9 cellular contexts compared by ENCODE assay signal in the genomic region with DNA sequence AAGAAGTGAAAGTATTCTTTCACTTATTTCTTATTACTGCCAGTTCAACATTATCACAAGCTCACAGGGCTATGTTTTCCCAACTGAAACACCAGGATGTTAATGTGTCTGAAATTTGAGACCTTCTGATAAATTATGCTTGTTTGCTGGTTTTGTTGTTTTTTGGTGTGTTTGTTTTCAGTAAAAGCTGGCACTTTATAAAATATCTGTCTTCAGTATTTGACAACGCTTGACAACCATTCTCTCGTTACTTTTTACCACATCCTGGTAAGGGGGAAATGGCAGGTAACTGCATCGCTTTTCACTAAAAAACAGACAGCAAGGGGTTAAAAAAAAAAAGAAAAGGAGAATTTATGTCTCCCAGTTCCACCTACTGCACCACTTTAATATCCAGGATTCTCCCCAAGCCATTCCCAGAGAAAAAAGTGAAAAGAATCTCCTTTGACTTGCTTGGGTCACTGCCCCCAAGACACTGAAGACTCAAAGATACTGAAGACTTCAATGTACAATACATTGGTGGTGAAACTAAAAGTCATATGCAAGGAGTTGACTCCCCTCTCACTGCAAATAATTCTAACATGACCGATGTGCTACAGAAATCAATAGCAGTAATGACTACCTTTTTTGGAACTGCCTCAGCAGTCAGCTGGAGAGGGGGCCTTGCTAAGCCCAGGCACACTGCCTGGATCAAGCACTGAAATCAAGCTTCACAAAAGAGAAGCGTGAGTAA.
A peak's percentile ranks its signal among the peaks of the same experiment; 100 is the strongest.
DNase-seq lines count a peak whose midpoint lies in the region; ATAC-seq, FAIRE-seq and TF ChIP-seq lines count a peak whose summit lies in the region.
"Had no signal": no experiment of that assay in that cellular context is flagged by ENCODE, and none has a peak within 500 bp of the region (broad histone marks: within the 10 kb centered on the region; RNA-seq: fewer than 3 reads in every experiment).

No MANE protein-coding gene starts in this region.

- peak overlapping the region; percentile 98 for H3K27ac ChIP-seq in GM12878 (ENCODE audit: control insufficient read depth, insufficient read depth)

- peak overlapping the region; percentile 77 for H3K9ac ChIP-seq in GM12878 (ENCODE audit: control insufficient read depth, insufficient read depth, low read length)

- H3K9me3 Mint-ChIP-seq in endothelial cell (ENCODE audit: unreplicated experiment), result no peaks in the 10 kb centered on the region
- H3K9me3 Mint-ChIP-seq: neural crest cell had no signal

- H3K9me3 ChIP-seq in GM12878 (replicated peaks; ENCODE audit: control insufficient read depth, insufficient read depth, low read length), result no peaks in the 10 kb centered on the region; the same call in 2 of the 3 replicates

- TF ChIP-seq CTCF in GM06990 (IDR thresholded peaks at IDR 0.05; ENCODE audit: insufficient read depth, low read length, poor library complexity, severe bottlenecking) (no peak), GM12878 (IDR thresholded peaks at IDR 0.05 in 2 of 3, conservative IDR thresholded peaks at IDR 0.05 in 1 of 3; ENCODE audit: control insufficient read depth in 2 of 3, extremely low read depth in 1 of 3, insufficient read depth in 1 of 3, low read depth in 3 of 3, low read length in 3 of 3) (no peak), endothelial cell (IDR thresholded peaks at IDR 0.05; ENCODE audit: unreplicated experiment) (no peak)

- FAIRE-seq in GM12878 (lab: Jason Lieb, UNC), result no peak

- RAD21 ChIA-PET in GM12878 (lab: Charles Lee; ENCODE audit: unreplicated experiment), result interaction anchor here (0.7 to 10.3 kb wide), 8 partner anchors 10 to 156 kb away, joined by 3 to 150 read pairs (median 13); no protein-coding TSS in a partner anchor

- no peak for TF ChIP-seq EP300 in GM12878 (IDR thresholded peaks at IDR 0.05; ENCODE audit: borderline replicate concordance in 1 of 2, control insufficient read depth in 1 of 2, low read depth in 2 of 2, low read length in 2 of 2)

- H3K4me1 Mint-ChIP-seq in endothelial cell (ENCODE audit: unreplicated experiment), result peaks cover 26% of the 10 kb centered on the region

- peaks cover 2% of the 10 kb centered on the region for H3K27me3 Mint-ChIP-seq in endothelial cell (ENCODE audit: unreplicated experiment)

- WGBS in GM12878 (ENCODE audit: insufficient coverage, insufficient replicate concordance, low lambda C conversion rate, missing lambda C conversion rate), result 0% methylated on average over 5 of the region's 5 CpGs

- H2AFZ ChIP-seq in GM12878 (ENCODE audit: control insufficient read depth, low read depth, low read length), result no peak overlapping the region

- SMC1A ChIA-PET in GM12878 (lab: Charles Lee; ENCODE audit: uncharacterized antibody, unreplicated experiment), result interaction anchor here (0.6 to 11.4 kb wide), 17 partner anchors 8 to 483 kb away, joined by 3 to 213 read pairs (median 4); no protein-coding TSS in a partner anchor

- TF ChIP-seq RAD21 in GM12878 (IDR thresholded peaks at IDR 0.05; ENCODE audit: insufficient read depth, low read depth, low read length), result no peak

- no peak overlapping the region for H3K27ac Mint-ChIP-seq in endothelial cell (ENCODE audit: unreplicated experiment)

- ATAC-seq in GM19467 (IDR thresholded peaks at IDR 0.05; ENCODE audit: unreplicated experiment) (peak; percentile 24), HG03432 (IDR thresholded peaks at IDR 0.05; ENCODE audit: unreplicated experiment) (peak; percentile 27), GM12878 (peak; percentile 40), GM21515 (IDR thresholded peaks at IDR 0.05; ENCODE audit: unreplicated experiment) (no peak)

- CTCF ChIA-PET in GM12878 (lab: Yijun Ruan, JAX), result interaction anchor here (0.8 to 2.9 kb wide), 6 partner anchors 13 to 49 kb away, joined by 3 to 10 read pairs (median 3); no protein-coding TSS in a partner anchor

- no peak overlapping the region for H3K4me3 Mint-ChIP-seq in endothelial cell (ENCODE audit: unreplicated experiment)
- H3K4me3 Mint-ChIP-seq: neural crest cell had no signal

- in situ Hi-C loops in GM12878 (cut with MboI), result no loop called here

- BruUV-seq in GM12878 (replicated peaks; lab: Mats Ljungman, UMichigan), result TSS peak; percentile 70

- DNase-seq in GM06990 (ENCODE audit: extremely low read depth, insufficient read length) (no peak), GM12878 (ENCODE audit: low read depth, low spot score) (no peak), endothelial cell (ENCODE audit: low spot score) (no peak), ecto neural progenitor cell (ENCODE audit: low spot score) (no peak)
- DNase-seq in activated effector memory CD4-positive, alpha-beta T cell treated with Interleukin-2 at 50 U/mL for 16 hours, result no peak

- H3K27me3 ChIP-seq in GM06990 (replicated peaks; ENCODE audit: control insufficient read depth, insufficient read depth, low read length), result no peaks in the 10 kb centered on the region
- H3K27me3 ChIP-seq in GM12878 (replicated peaks in 1 of 2; ENCODE audit: control insufficient read depth in 2 of 2, insufficient read depth in 2 of 2, low read length in 1 of 2), result no peaks in the 10 kb centered on the region

- peaks cover 66% of the 10 kb centered on the region for H3K4me1 ChIP-seq in GM12878 (ENCODE audit: control insufficient read depth, insufficient read depth, low read length)

- H3K36me3 Mint-ChIP-seq in endothelial cell (ENCODE audit: low read depth, unreplicated experiment), result peaks cover 3% of the 10 kb centered on the region

- POLR2A ChIA-PET in GM12878 (lab: Charles Lee), result interaction anchor here (0.7 to 7.9 kb wide), 8 partner anchors 10 to 293 kb away, joined by 3 to 78 read pairs (median 4); no protein-coding TSS in a partner anchor

- H3K79me2 ChIP-seq in GM12878 (ENCODE audit: control insufficient read depth, insufficient read depth, low read length), result peaks cover 75% of the 10 kb centered on the region

- peak overlapping the region; percentile 99 for H3K4me2 ChIP-seq in GM12878 (ENCODE audit: control insufficient read depth, insufficient read depth)

- H4K20me1 ChIP-seq in GM12878 (ENCODE audit: control insufficient read depth, insufficient read depth), result no peaks in the 10 kb centered on the region

- no peak for TF ChIP-seq POLR2A in GM12878 (IDR thresholded peaks at IDR 0.05; ENCODE audit: low read depth, low read length)

- H3K36me3 ChIP-seq in GM06990 (ENCODE audit: control insufficient read depth, insufficient read depth, low read length) (peaks cover 2% of the 10 kb centered on the region; the same call in 1 of the 2 replicates), GM12878 (ENCODE audit: control insufficient read depth in 2 of 2, insufficient read depth in 2 of 2, low read length in 1 of 2) (peaks cover 2 to 3% of the 10 kb centered on the region in 2 experiments; a peak in 2 of 4 replicates)

- H3K4me3 ChIP-seq in GM06990 (replicated peaks; ENCODE audit: low read depth, low read length) (peak overlapping the region; percentile 52), GM12878 (peak overlapping the region; percentile 59)

- intact Hi-C loops in GM12878 (cut with micrococcal nuclease; ENCODE audit: unreplicated experiment), result loop anchor here (1.0 to 5.0 kb wide), 4 partner anchors 13 to 91 kb away; no protein-coding TSS in a partner anchor

TF ChIP-seq in GM12878, 131 proteins besides CTCF, POLR2A, EP300 and RAD21 (continues in another document):
- no peak for TF ChIP-seq LARP7 (IDR thresholded peaks at IDR 0.05)
- TF ChIP-seq JUNB (IDR thresholded peaks at IDR 0.05), result no peak
- peak in 1 of 2 experiments; percentile 3; a peak in 1 of 4 replicates for TF ChIP-seq CEBPB (IDR thresholded peaks at IDR 0.05; ENCODE audit: borderline replicate concordance in 1 of 2, low read depth in 2 of 2, low read length in 2 of 2)
- TF ChIP-seq, protein P1, sequence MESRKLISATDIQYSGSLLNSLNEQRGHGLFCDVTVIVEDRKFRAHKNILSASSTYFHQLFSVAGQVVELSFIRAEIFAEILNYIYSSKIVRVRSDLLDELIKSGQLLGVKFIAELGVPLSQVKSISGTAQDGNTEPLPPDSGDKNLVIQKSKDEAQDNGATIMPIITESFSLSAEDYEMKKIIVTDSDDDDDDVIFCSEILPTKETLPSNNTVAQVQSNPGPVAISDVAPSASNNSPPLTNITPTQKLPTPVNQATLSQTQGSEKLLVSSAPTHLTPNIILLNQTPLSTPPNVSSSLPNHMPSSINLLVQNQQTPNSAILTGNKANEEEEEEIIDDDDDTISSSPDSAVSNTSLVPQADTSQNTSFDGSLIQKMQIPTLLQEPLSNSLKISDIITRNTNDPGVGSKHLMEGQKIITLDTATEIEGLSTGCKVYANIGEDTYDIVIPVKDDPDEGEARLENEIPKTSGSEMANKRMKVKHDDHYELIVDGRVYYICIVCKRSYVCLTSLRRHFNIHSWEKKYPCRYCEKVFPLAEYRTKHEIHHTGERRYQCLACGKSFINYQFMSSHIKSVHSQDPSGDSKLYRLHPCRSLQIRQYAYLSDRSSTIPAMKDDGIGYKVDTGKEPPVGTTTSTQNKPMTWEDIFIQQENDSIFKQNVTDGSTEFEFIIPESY (IDR thresholded peaks at IDR 0.05), result no peak
- TF ChIP-seq FOS (IDR thresholded peaks at IDR 0.05; ENCODE audit: borderline replicate concordance, extremely low read depth, insufficient read length), result no peak
- TF ChIP-seq, protein P2, sequence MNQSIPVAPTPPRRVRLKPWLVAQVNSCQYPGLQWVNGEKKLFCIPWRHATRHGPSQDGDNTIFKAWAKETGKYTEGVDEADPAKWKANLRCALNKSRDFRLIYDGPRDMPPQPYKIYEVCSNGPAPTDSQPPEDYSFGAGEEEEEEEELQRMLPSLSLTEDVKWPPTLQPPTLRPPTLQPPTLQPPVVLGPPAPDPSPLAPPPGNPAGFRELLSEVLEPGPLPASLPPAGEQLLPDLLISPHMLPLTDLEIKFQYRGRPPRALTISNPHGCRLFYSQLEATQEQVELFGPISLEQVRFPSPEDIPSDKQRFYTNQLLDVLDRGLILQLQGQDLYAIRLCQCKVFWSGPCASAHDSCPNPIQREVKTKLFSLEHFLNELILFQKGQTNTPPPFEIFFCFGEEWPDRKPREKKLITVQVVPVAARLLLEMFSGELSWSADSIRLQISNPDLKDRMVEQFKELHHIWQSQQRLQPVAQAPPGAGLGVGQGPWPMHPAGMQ (IDR thresholded peaks at IDR 0.05; ENCODE audit: borderline replicate concordance), result no peak
- TF ChIP-seq ZBED1 (IDR thresholded peaks at IDR 0.05; ENCODE audit: borderline replicate concordance), result no peak
- TF ChIP-seq CBX5 (IDR thresholded peaks at IDR 0.05; ENCODE audit: low read depth), result 0 out of 2 replicates have a peak, but pooled peaks have one; percentile 19
- TF ChIP-seq TCF3 (IDR thresholded peaks at IDR 0.05; ENCODE audit: borderline replicate concordance, insufficient read depth, low read depth, low read length), result no peak
